16 cellular contexts compared by ENCODE assay signal in the genomic region with DNA sequence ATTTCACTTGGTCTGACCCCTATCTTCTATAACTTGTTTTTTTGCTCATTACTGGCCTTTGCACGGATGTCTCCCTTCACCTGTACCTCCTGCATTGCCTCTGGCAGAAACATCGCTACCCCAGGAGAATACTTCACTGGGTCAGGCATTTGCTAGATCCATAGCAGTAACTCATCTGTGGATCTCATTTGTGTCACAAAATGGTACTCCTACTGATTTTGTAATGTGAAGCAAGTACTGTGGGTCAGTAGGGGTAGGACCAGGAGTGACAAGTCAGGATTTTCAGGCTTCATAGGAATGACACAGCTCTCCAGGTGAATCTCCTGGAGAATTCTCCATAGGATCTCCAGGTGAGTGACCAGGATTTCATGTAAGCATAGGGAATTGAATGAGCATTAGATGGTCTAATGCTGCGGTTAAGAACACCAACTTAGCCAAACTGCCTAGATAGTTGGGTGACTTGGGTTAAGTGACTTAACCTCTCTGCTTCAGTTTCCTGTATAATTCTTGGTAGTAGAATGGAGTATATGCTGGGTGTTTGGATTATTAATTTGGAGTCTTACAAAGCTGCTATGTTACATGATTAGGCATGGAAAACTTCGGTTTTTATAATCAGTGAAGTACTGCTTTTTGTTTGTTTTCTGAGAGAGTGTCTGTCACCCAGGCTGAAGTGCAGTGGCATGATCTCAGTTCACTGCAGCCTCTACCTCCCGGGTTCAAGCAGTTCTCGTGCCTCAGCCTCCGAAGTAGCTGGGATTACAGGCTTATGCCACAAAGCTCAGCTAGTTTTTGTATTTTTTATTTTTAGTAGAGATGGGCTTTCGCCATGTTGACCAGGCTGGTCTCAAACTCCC. TPM values are rescaled to one million over a fixed set of nuclear protein-coding genes. Genes with fewer than 3 reads are reported as not detected.
A peak's percentile ranks its signal among the peaks of the same experiment; 100 is the strongest.
DNase-seq lines count a peak whose midpoint lies in the region; ATAC-seq and TF ChIP-seq lines count a peak whose summit lies in the region.
"Had no signal": no experiment of that assay in that cellular context is flagged by ENCODE, and none has a peak within 500 bp of the region (broad histone marks: within the 10 kb centered on the region; RNA-seq: fewer than 3 reads in every experiment).

No MANE protein-coding gene starts in this region.

- H3K36me3 Mint-ChIP-seq in type B pancreatic cell: peaks cover 52% of the 10 kb centered on the region

- peak overlapping the region; percentile 23 for H3K27ac Mint-ChIP-seq in type B pancreatic cell

- TF ChIP-seq CTCF in NB4 (IDR thresholded peaks at IDR 0.05; ENCODE audit: low read depth, low read length): no peak
- TF ChIP-seq CTCF in body of pancreas (IDR thresholded peaks at IDR 0.05): no peak
- TF ChIP-seq CTCF in type B pancreatic cell (conservative IDR thresholded peaks at IDR 0.05): no peak

- H3K4me3 ChIP-seq in NB4 (ENCODE audit: low read depth, low read length) (peak overlapping the region; percentile 43), body of pancreas (no peak overlapping the region)
- H3K4me3 ChIP-seq: left ventricle myocardium inferior, sigmoid colon had no signal

- H3K27ac ChIP-seq in body of pancreas: no peak overlapping the region
- H3K27ac ChIP-seq: left ventricle myocardium inferior, sigmoid colon had no signal

- H3K4me1 ChIP-seq in body of pancreas: peaks cover 26% of the 10 kb centered on the region

- peak; percentile 11 for DNase-seq in stimulated activated CD4-positive, alpha-beta T cell treated with anti-CD3 and anti-CD28 coated beads, Interleukin-15, amount 100 ng/mL, for 24 hours
- no peak for DNase-seq in stimulated activated CD4-positive, alpha-beta T cell treated with anti-CD3 and anti-CD28 coated beads, Interleukin-4, amount 100 ng/mL, for 1 hour
- peak; percentile 20 for DNase-seq in NB4 (ENCODE audit: low read depth)
- DNase-seq in body of pancreas: no peak
- DNase-seq in type B pancreatic cell (ENCODE audit: extremely low spot score, unreplicated experiment): no peak
- no peak for DNase-seq in hepatic stellate cell (ENCODE audit: low spot score)
- no peak for DNase-seq in superior temporal gyrus (ENCODE audit: extremely low spot score)
- no peak for DNase-seq in posterior vena cava (ENCODE audit: low spot score)
- DNase-seq: amygdala, C1 segment of cervical spinal cord, dermis blood vessel endothelial cell, left ventricle myocardium inferior, MV-4-11, naive B cell, NCI-H2227 treated with DMSO at 0.1 percent for 48 hours, sigmoid colon had no signal

- ATAC-seq in body of pancreas: no peak

- WGBS in body of pancreas, 2 donors: 81 to 85% methylated on average over 8 of the region's 8 CpGs

- peaks cover 0 to 23% of the 10 kb centered on the region in 2 donors for H3K36me3 ChIP-seq in body of pancreas (replicated peaks in 1 of 2; ENCODE audit: insufficient read depth in 1 of 2, low read depth in 2 of 2)

- no peaks in the 10 kb centered on the region for H3K27me3 Mint-ChIP-seq in type B pancreatic cell
- H3K27me3 Mint-ChIP-seq: naive B cell had no signal

- H3K9me3 ChIP-seq in body of pancreas: no peaks in the 10 kb centered on the region
- H3K9me3 ChIP-seq: left ventricle myocardium inferior, sigmoid colon had no signal

- H3K9me3 Mint-ChIP-seq in type B pancreatic cell: no peaks in the 10 kb centered on the region
- H3K9me3 Mint-ChIP-seq: naive B cell had no signal

- TF ChIP-seq POLR2A in NB4 (IDR thresholded peaks at IDR 0.05; ENCODE audit: extremely low read depth, insufficient read length) (no peak), body of pancreas (IDR thresholded peaks at IDR 0.05) (peak in 2 of 3 donors; percentile 1 to 4)

- H3K4me1 Mint-ChIP-seq in type B pancreatic cell (ENCODE audit: unreplicated experiment): peaks cover 51% of the 10 kb centered on the region

- intact Hi-C loops in body of pancreas (cut with DNase I): no loop called here
- intact Hi-C loops in posterior vena cava (cut with DNase I): no loop called here

- H3K4me3 Mint-ChIP-seq in type B pancreatic cell: peak overlapping the region; percentile 77

- H3K27me3 ChIP-seq in body of pancreas: no peaks in the 10 kb centered on the region
- H3K27me3 ChIP-seq: sigmoid colon had no signal

RNA-seq across cellular contexts. Expression of gene RPL37A, which starts 4.4 kb away (rescaled TPM):
- total RNA-seq in body of pancreas (1,000 to 10,000 TPM in 1 of 2 donors, 100 to 1,000 TPM in 1; 452 to 1,069 TPM), type B pancreatic cell (ENCODE audit: low replicate concordance) (3,063 and 3,098 TPM in 2 replicates), posterior vena cava (1,000 to 10,000 TPM; 1,771 to 1,914 TPM)

Comparison
In these comparisons a context has a peak if more than half of its experiments do, and no peak if none do; other contexts are left out.
1. DNase-seq: peak in stimulated activated CD4-positive, alpha-beta T cell treated with anti-CD3 and anti-CD28 coated beads, Interleukin-15, amount 100 ng/mL, for 24 hours (single experiment) and NB4 (single experiment); none in stimulated activated CD4-positive, alpha-beta T cell treated with anti-CD3 and anti-CD28 coated beads, Interleukin-4, amount 100 ng/mL, for 1 hour (single experiment), body of pancreas (0 of 4), type B pancreatic cell (single experiment), hepatic stellate cell (single experiment), superior temporal gyrus (single experiment) and posterior vena cava (single experiment).